In genomic region chr2:115573756-115574155, GRCh38 we compare ENCODE assay signal across 21 cellular contexts.
DNase-seq lines count a peak whose midpoint lies in the region; ATAC-seq and TF ChIP-seq lines count a peak whose summit lies in the region.
"Had no signal": no experiment of that assay in that cellular context is flagged by ENCODE, and none has a peak within 500 bp of the region (broad histone marks: within the 10 kb centered on the region; RNA-seq: fewer than 3 reads in every experiment).

No MANE protein-coding gene starts in this region.

- no peaks in the 10 kb centered on the region for H3K27me3 ChIP-seq in left ventricle myocardium inferior (ENCODE audit: low read depth)
- H3K27me3 ChIP-seq: BLaER1 had no signal

- no peak for TF ChIP-seq CTCF in glutamatergic neuron (IDR thresholded peaks at IDR 0.05; ENCODE audit: partially characterized antibody, unreplicated experiment)
- TF ChIP-seq CTCF in nephron progenitor cell (IDR thresholded peaks at IDR 0.05) = no peak
- no peak for TF ChIP-seq CTCF in left ventricle myocardium inferior (IDR thresholded peaks at IDR 0.05; ENCODE audit: borderline replicate concordance)

- peaks cover 10% of the 10 kb centered on the region for H3K36me3 Mint-ChIP-seq in glutamatergic neuron (ENCODE audit: unreplicated experiment)
- peaks cover 8% of the 10 kb centered on the region for H3K36me3 Mint-ChIP-seq in nephron progenitor cell (ENCODE audit: low read depth)
- H3K36me3 Mint-ChIP-seq: CD8-positive, alpha-beta T cell had no signal

- peaks cover 3% of the 10 kb centered on the region for H3K9me3 ChIP-seq in left ventricle myocardium inferior (replicated peaks)
- H3K9me3 ChIP-seq: BLaER1, Caco-2 had no signal

- no peak overlapping the region for H3K27ac ChIP-seq in left ventricle myocardium inferior (replicated peaks)
- H3K27ac ChIP-seq: 22Rv1, BLaER1, C4-2B had no signal

- in situ Hi-C loops in Caki2 (cut with HindIII; ENCODE audit: low pct_unique_long_range_greater_than_20kb, low sequenced_read_pairs) = no loop called here

- ATAC-seq in GM18907 (IDR thresholded peaks at IDR 0.05; ENCODE audit: unreplicated experiment) = no peak
- ATAC-seq: CD8-positive, alpha-beta T cell; GM12878; GM23338; HCT116 had no signal

- H3K27ac Mint-ChIP-seq in glutamatergic neuron (ENCODE audit: unreplicated experiment) (peak overlapping the region; percentile 92), nephron progenitor cell (peak overlapping the region; percentile 11)
- H3K27ac Mint-ChIP-seq: B cell; CD4-positive, CD25-positive, alpha-beta regulatory T cell; CD8-positive, alpha-beta T cell; GM23338; H9 had no signal

- intact Hi-C loops in left ventricle myocardium inferior (cut with micrococcal nuclease) = no loop called here

- no peak overlapping the region for H3K4me3 ChIP-seq in left ventricle myocardium inferior
- H3K4me3 ChIP-seq: BLaER1, GM12878, GM23338 had no signal

- H3K4me3 Mint-ChIP-seq in glutamatergic neuron (ENCODE audit: unreplicated experiment) = peak overlapping the region; percentile 74
- H3K4me3 Mint-ChIP-seq in nephron progenitor cell = no peak overlapping the region
- H3K4me3 Mint-ChIP-seq: B cell; CD4-positive, CD25-positive, alpha-beta regulatory T cell; CD8-positive, alpha-beta T cell; GM23338; H9 had no signal

- H3K4me1 ChIP-seq in left ventricle myocardium inferior = no peaks in the 10 kb centered on the region
- H3K4me1 ChIP-seq: BLaER1, Caco-2 had no signal

- H3K36me3 ChIP-seq in left ventricle myocardium inferior = no peaks in the 10 kb centered on the region
- H3K36me3 ChIP-seq: BLaER1 had no signal

- peaks cover 4% of the 10 kb centered on the region for H3K27me3 Mint-ChIP-seq in glutamatergic neuron (ENCODE audit: unreplicated experiment)
- no peaks in the 10 kb centered on the region for H3K27me3 Mint-ChIP-seq in nephron progenitor cell (ENCODE audit: low read depth, poor library complexity)
- H3K27me3 Mint-ChIP-seq: B cell; CD4-positive, CD25-positive, alpha-beta regulatory T cell had no signal

- H3K4me1 Mint-ChIP-seq in glutamatergic neuron (ENCODE audit: low read depth, unreplicated experiment) = peaks cover 23% of the 10 kb centered on the region
- peaks cover 11% of the 10 kb centered on the region for H3K4me1 Mint-ChIP-seq in nephron progenitor cell
- H3K4me1 Mint-ChIP-seq: B cell, GM23338, H9 had no signal

- H3K9me3 Mint-ChIP-seq in glutamatergic neuron (ENCODE audit: unreplicated experiment) (peaks cover 10% of the 10 kb centered on the region), nephron progenitor cell (peaks cover 9% of the 10 kb centered on the region)
- H3K9me3 Mint-ChIP-seq: GM23338, H9 had no signal

- DNase-seq in Caki2 (ENCODE audit: low read depth) (peak; percentile 66), glutamatergic neuron (no peak), nephron progenitor cell (no peak), left ventricle myocardium inferior (no peak)
- no peak for DNase-seq in activated naive CD4-positive, alpha-beta T cell treated with Interleukin-2 at 50 U/mL for 16 hours
- DNase-seq: Caco-2; CD4-positive, CD25-positive, alpha-beta regulatory T cell; CD8-positive, alpha-beta T cell; DMS 273 treated with DMSO at 0.1 percent for 48 hours; DMS79; EL; GDM1; H9 had no signal
